In genomic region chr7:69250958-69251357, GRCh38 we compare ENCODE assay signal across 28 cellular contexts.
"Had no signal": no experiment of that assay in that cellular context is flagged by ENCODE, and none has a peak within 500 bp of the region (broad histone marks: within the 10 kb centered on the region; RNA-seq: fewer than 3 reads in every experiment).

No MANE protein-coding gene starts in this region.

- ATAC-seq: effector memory CD8-positive, alpha-beta T cell; esophagus mucosa; foreskin keratinocyte; gastrocnemius medialis; gastroesophageal sphincter; heart left ventricle; heart right ventricle had no signal

- H3K27me3 ChIP-seq: colonic mucosa, dorsolateral prefrontal cortex, esophagus muscularis mucosa, esophagus squamous epithelium, foreskin keratinocyte, gastroesophageal sphincter, heart left ventricle had no signal

- H3K27ac ChIP-seq: colonic mucosa, coronary artery, dorsolateral prefrontal cortex, epithelial cell of prostate, esophagus muscularis mucosa, esophagus squamous epithelium, foreskin keratinocyte, gastrocnemius medialis, gastroesophageal sphincter, heart left ventricle, heart right ventricle had no signal

- DNase-seq: colonic mucosa; cortex of kidney; dermis blood vessel endothelial cell; dorsolateral prefrontal cortex; effector CD4-positive, alpha-beta T cell; effector CD8-positive, alpha-beta T cell; effector memory CD4-positive, alpha-beta T cell; effector memory CD8-positive, alpha-beta T cell; endodermal cell; erythroblast; esophagus squamous epithelium; foreskin fibroblast; foreskin keratinocyte; foreskin melanocyte; gastrocnemius medialis; glutamatergic neuron; head of caudate nucleus; heart left ventricle; heart right ventricle had no signal

- H3K4me3 ChIP-seq: colonic mucosa, coronary artery, dorsolateral prefrontal cortex, esophagus muscularis mucosa, esophagus squamous epithelium, gastrocnemius medialis, gastroesophageal sphincter, heart left ventricle, heart right ventricle had no signal

- FAIRE-seq: colon, endometrium, endothelial cell of umbilical vein, frontal cortex had no signal

- H3K9me3 ChIP-seq: colonic mucosa, esophagus muscularis mucosa, gastrocnemius medialis, gastroesophageal sphincter had no signal

- H3K4me1 ChIP-seq: colonic mucosa, esophagus muscularis mucosa, esophagus squamous epithelium, foreskin keratinocyte, gastrocnemius medialis, gastroesophageal sphincter, heart right ventricle had no signal

- H3K36me3 ChIP-seq: colonic mucosa, esophagus muscularis mucosa, esophagus squamous epithelium, gastrocnemius medialis, gastroesophageal sphincter, heart left ventricle, heart right ventricle had no signal
